In the genomic region with DNA sequence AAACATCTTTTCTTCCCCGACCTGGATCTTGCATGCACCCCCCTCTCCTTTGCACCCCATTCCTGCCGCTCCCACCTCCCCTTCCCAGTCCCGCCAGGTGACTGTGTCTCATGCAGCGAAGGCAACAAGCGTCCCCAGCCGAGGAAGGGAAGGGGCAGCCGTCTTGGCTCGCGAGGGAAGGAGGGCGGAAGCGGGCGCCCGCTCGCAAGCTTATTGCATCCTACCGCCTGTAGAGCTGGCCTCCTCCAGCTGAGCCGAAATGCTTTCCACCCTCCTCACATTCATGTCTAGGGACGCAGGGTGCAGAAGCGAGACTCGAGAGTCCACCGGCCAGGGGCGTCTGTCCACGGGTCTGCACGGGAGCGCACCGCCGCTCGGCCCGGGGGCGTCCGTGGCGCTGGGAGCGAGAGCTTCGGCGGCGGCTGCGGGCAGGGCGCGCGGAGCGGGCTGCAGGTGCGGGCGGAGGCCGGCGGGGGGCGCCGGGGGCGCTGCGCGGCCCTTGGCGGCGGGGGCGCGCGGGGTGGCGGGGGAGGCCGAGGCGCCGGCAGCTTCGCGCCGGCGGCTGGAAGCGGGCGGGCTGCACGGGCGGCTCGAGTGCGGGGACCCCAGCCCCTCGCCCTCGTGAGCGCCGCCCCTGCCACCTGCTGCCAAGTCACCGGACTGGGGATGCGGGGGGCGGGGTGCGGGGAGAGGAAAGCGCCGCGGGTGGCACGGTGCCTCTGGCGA, we compare ENCODE assay signal across 9 cellular contexts. TPM values are rescaled to one million over a fixed set of nuclear protein-coding genes. Genes with fewer than 3 reads are reported as not detected.
DNase-seq lines count a peak whose midpoint lies in the region; ATAC-seq and TF ChIP-seq lines count a peak whose summit lies in the region.
"Had no signal": no experiment of that assay in that cellular context is flagged by ENCODE, and none has a peak within 500 bp of the region (broad histone marks: within the 10 kb centered on the region; RNA-seq: fewer than 3 reads in every experiment).

A gene (minus strand): TSS at position 426 of the 726 bp plus-strand sequence.

- H3K4me3 ChIP-seq in Peyer's patch (peak within 1 kb of the TSS in 3 of 4 donors; percentile 6 to 45 (median 44)), fibroblast of lung (replicated peaks in 1 of 4; ENCODE audit: control extremely low read depth in 1 of 4, insufficient read depth in 1 of 4, low read depth in 3 of 4, low read length in 4 of 4) (peak within 1 kb of the TSS; percentile 16 to 51 (median 41)), parathyroid adenoma (ENCODE audit: low read depth, low read length) (peak within 1 kb of the TSS; percentile 39)

- no peaks in the 10 kb centered on the region for H4K20me1 ChIP-seq in fibroblast of lung (ENCODE audit: control insufficient read depth, extremely low read depth, insufficient read depth, low read length)

- no peaks in the 10 kb centered on the region for H3K9me3 ChIP-seq in Peyer's patch
- no peaks in the 10 kb centered on the region for H3K9me3 ChIP-seq in fibroblast of lung (ENCODE audit: control insufficient read depth, insufficient read depth, low read depth, low read length)
- no peaks in the 10 kb centered on the region for H3K9me3 ChIP-seq in parathyroid adenoma (ENCODE audit: control insufficient read depth, low read length)

- TF ChIP-seq POLR2A in Peyer's patch (IDR thresholded peaks at IDR 0.05): no peak

- H3K4me2 ChIP-seq in fibroblast of lung (ENCODE audit: extremely low read depth, insufficient read depth, low read length): peak within 1 kb of the TSS; percentile 77
- peak within 1 kb of the TSS; percentile 86 for H3K4me2 ChIP-seq in parathyroid adenoma (ENCODE audit: low read length)

- peak within 1 kb of the TSS; percentile 52 for H2AFZ ChIP-seq in fibroblast of lung (ENCODE audit: low read length)
- no peak within 1 kb of the TSS for H2AFZ ChIP-seq in parathyroid adenoma

- H3K79me2 ChIP-seq in fibroblast of lung (ENCODE audit: control insufficient read depth, insufficient read depth, low read length) (no peaks in the 10 kb centered on the region), parathyroid adenoma (no peaks in the 10 kb centered on the region)

- H3K4me1 ChIP-seq in Peyer's patch (peaks cover 0 to 4% (median 0%) of the 10 kb centered on the region in 4 donors), fibroblast of lung (ENCODE audit: control insufficient read depth, extremely low read depth, insufficient read depth, low read length) (no peaks in the 10 kb centered on the region), parathyroid adenoma (no peaks in the 10 kb centered on the region)

- no peaks in the 10 kb centered on the region for H3K36me3 ChIP-seq in Peyer's patch
- H3K36me3 ChIP-seq in fibroblast of lung (ENCODE audit: control insufficient read depth, insufficient read depth, low read length): no peaks in the 10 kb centered on the region
- no peaks in the 10 kb centered on the region for H3K36me3 ChIP-seq in parathyroid adenoma (ENCODE audit: control insufficient read depth, insufficient read depth, low read length)

- in situ Hi-C loops in GM13976 (cut with MboI; ENCODE audit: low sequenced_read_pairs, unreplicated experiment): no loop called here

- H3K9ac ChIP-seq in fibroblast of lung (ENCODE audit: insufficient read depth, low read length) (no peak within 1 kb of the TSS), parathyroid adenoma (no peak within 1 kb of the TSS)

- H3K27ac ChIP-seq in Peyer's patch: no peak within 1 kb of the TSS
- H3K27ac ChIP-seq in fibroblast of lung (ENCODE audit: insufficient read depth, low read length): no peak within 1 kb of the TSS
- no peak within 1 kb of the TSS for H3K27ac ChIP-seq in parathyroid adenoma

- peak in 1 of 3 donors; percentile 54 for DNase-seq in Peyer's patch
- peak; percentile 27 to 46 for DNase-seq in fibroblast of lung (ENCODE audit: low read depth in 2 of 2)
- no peak for DNase-seq in activated CD4-positive, CD25-positive, alpha-beta regulatory T cell (lab: John Stamatoyannopoulos, UW)
- no peak for DNase-seq in NCI-H2029 treated with DMSO at 0.1 percent for 48 hours (lab: John Stamatoyannopoulos, UW)
- DNase-seq in GM13976 (ENCODE audit: low spot score): no peak

- H3K27me3 ChIP-seq in Peyer's patch (peaks cover 0 to 5% of the 10 kb centered on the region in 2 donors), fibroblast of lung (ENCODE audit: control insufficient read depth, insufficient read depth, low read length) (peaks cover 11% of the 10 kb centered on the region), parathyroid adenoma (ENCODE audit: control insufficient read depth, insufficient read depth, low read length) (no peaks in the 10 kb centered on the region)

- peak; percentile 57 for ATAC-seq in GM18909 (IDR thresholded peaks at IDR 0.05; ENCODE audit: poor library complexity, unreplicated experiment)
- no peak for ATAC-seq in HG03442 (IDR thresholded peaks at IDR 0.05; ENCODE audit: unreplicated experiment)

- TF ChIP-seq CTCF in Peyer's patch (IDR thresholded peaks at IDR 0.05): no peak
- TF ChIP-seq CTCF in fibroblast of lung (conservative IDR thresholded peaks at IDR 0.05 in 1 of 2, IDR thresholded peaks at IDR 0.05 in 1 of 2; ENCODE audit: low read depth in 1 of 2, low read length in 2 of 2): no peak
- TF ChIP-seq CTCF in parathyroid adenoma (IDR thresholded peaks at IDR 0.05): no peak
- TF ChIP-seq CTCF in GM13976 (IDR thresholded peaks at IDR 0.05; ENCODE audit: borderline replicate concordance, control extremely low read depth, extremely low read depth, insufficient read depth, missing control alignments): no peak

RNA-seq across cellular contexts. Expression of the gene that starts here (rescaled TPM):
- total RNA-seq in Peyer's patch (1 to 10 TPM in 1 of 4 donors, not detected in 3; 2.8 TPM), fibroblast of lung (not detected in 2 replicates)
- not detected in 2 replicates for polyA plus RNA-seq in fibroblast of lung
- 0.44 and 0.47 TPM in 2 replicates for polyA plus RNA-seq in fibroblast of lung (2012)
- not detected in 2 replicates for polyA minus RNA-seq in fibroblast of lung (ENCODE audit: low replicate concordance)
- total RNA-seq: glomerular endothelial cell had no signal

Comparison
In these comparisons a context has a peak if more than half of its experiments do, and no peak if none do; other contexts are left out.
1. Peak in DNase-seq, H3K4me3 ChIP-seq and H3K4me2 ChIP-seq in fibroblast of lung; RNA of the gene not detected or under 1 TPM.